11 cellular contexts compared by ENCODE assay signal in genomic region chr3:142853270-142854163, GRCh38. TPM values are rescaled to one million over a fixed set of nuclear protein-coding genes. Genes with fewer than 3 reads are reported as not detected.
DNase-seq lines count a peak whose midpoint lies in the region; ATAC-seq and TF ChIP-seq lines count a peak whose summit lies in the region.
"Had no signal": no experiment of that assay in that cellular context is flagged by ENCODE, and none has a peak within 500 bp of the region (broad histone marks: within the 10 kb centered on the region; RNA-seq: fewer than 3 reads in every experiment).

No MANE protein-coding gene starts in this region.

- H4K20me1 ChIP-seq in SK-N-SH (ENCODE audit: insufficient read depth): no peaks in the 10 kb centered on the region

- WGBS in SK-N-SH (ENCODE audit: low lambda C conversion rate): 30% methylated on average over 10 of the region's 10 CpGs

- DNase-seq in Right ventricle myocardium inferior (ENCODE audit: missing footprints) (peak; percentile 77), right atrium auricular region (ENCODE audit: low spot score) (no peak), SK-N-SH (no peak), left cardiac atrium (peak; percentile 62), ureter (ENCODE audit: low spot score) (peak; percentile 50), NCI-H1105 (lab: John Stamatoyannopoulos, UW) (no peak)
- no peak for DNase-seq in stimulated activated naive CD8-positive, alpha-beta T cell treated with anti-CD3 and anti-CD28 coated beads, Interleukin-15, Interleukin-2, amounts not matched to agents 100 U/mL and 50 U/mL, for 24 hours
- DNase-seq: activated gamma-delta T cell; AML-193; effector CD4-positive, alpha-beta T cell had no signal

- H2AFZ ChIP-seq in SK-N-SH (ENCODE audit: low read depth): no peak overlapping the region

- H3F3A ChIP-seq in SK-N-SH (replicated peaks; ENCODE audit: insufficient read depth): peaks cover 20% of the 10 kb centered on the region

- H3K9me3 ChIP-seq in right atrium auricular region (no peaks in the 10 kb centered on the region), SK-N-SH (no peaks in the 10 kb centered on the region)

- H3K36me3 ChIP-seq in right atrium auricular region (no peaks in the 10 kb centered on the region), SK-N-SH (replicated peaks in 1 of 2; ENCODE audit: control insufficient read depth in 1 of 2, insufficient read depth in 2 of 2, low read length in 1 of 2) (no peaks in the 10 kb centered on the region)

- H3K4me1 ChIP-seq in right atrium auricular region (peaks cover 0 to 32% of the 10 kb centered on the region in 2 donors), SK-N-SH (ENCODE audit: control insufficient read depth in 1 of 2, insufficient read depth in 2 of 2, low read depth in 1 of 2, low read length in 1 of 2) (peaks cover 0 to 29% of the 10 kb centered on the region in 2 experiments; a peak in 3 of 4 replicates)

- CTCF ChIA-PET in SK-N-SH (lab: Yijun Ruan, JAX): interaction anchor here (0.9 to 2.2 kb wide), 5 partner anchors 10 to 141 kb away, joined by 3 to 15 read pairs (median 4); no protein-coding TSS in a partner anchor

- H3K4me3 ChIP-seq in right atrium auricular region (no peak overlapping the region), SK-N-SH (ENCODE audit: low read depth in 2 of 2, low read length in 1 of 2) (0 out of 4 replicates have a peak overlapping the region, but pooled peaks of 1 of the 2 experiments have one; percentile 9)

- no peaks in the 10 kb centered on the region for H3K9me2 ChIP-seq in SK-N-SH

- intact Hi-C loops in Right ventricle myocardium inferior (cut with DNase I) (loop anchor here (5.0 kb wide), 1 partner anchor 119 kb away; no protein-coding TSS in a partner anchor), left cardiac atrium (cut with DNase I) (no loop called here)

- H3K9ac ChIP-seq in SK-N-SH: no peak overlapping the region; the same call in 1 of the 2 replicates

- POLR2A ChIA-PET in SK-N-SH (lab: Yijun Ruan, JAX): no interaction called here

- H3K27me3 ChIP-seq in right atrium auricular region (no peaks in the 10 kb centered on the region), SK-N-SH (ENCODE audit: insufficient read depth) (no peaks in the 10 kb centered on the region)

- peak overlapping the region in 1 of 2 donors; percentile 8 for H3K27ac ChIP-seq in right atrium auricular region
- peak overlapping the region in 1 of 2 experiments; percentile 23; a peak in 1 of 4 replicates for H3K27ac ChIP-seq in SK-N-SH (ENCODE audit: low read depth in 2 of 2, low read length in 1 of 2)

- no peak for TF ChIP-seq RAD21 in SK-N-SH (IDR thresholded peaks at IDR 0.05; ENCODE audit: low read length)

- H3K4me2 ChIP-seq in SK-N-SH: peak overlapping the region; percentile 34

- ATAC-seq in Right ventricle myocardium inferior: peak; percentile 56
- peak; percentile 55 to 69 for ATAC-seq in left cardiac atrium
- no peak for ATAC-seq in stimulated activated naive CD8-positive, alpha-beta T cell treated with anti-CD3 and anti-CD28 coated beads, Interleukin-15, Interleukin-2, amounts not matched to agents 100 U/mL and 50 U/mL, for 24 hours
- no peak for ATAC-seq in GM21528 (IDR thresholded peaks at IDR 0.05; ENCODE audit: low FRiP score, unreplicated experiment)

- peak in 1 of 2 experiments; percentile 40; a peak in 1 of 4 replicates for TF ChIP-seq EP300 in SK-N-SH (IDR thresholded peaks at IDR 0.05; ENCODE audit: borderline replicate concordance in 1 of 2, low read depth in 1 of 2, low read length in 1 of 2)

- TF ChIP-seq CTCF in right atrium auricular region (IDR thresholded peaks at IDR 0.05) (no peak), SK-N-SH (IDR thresholded peaks at IDR 0.05) (no peak)

- H3K79me2 ChIP-seq in SK-N-SH (ENCODE audit: insufficient read depth): no peaks in the 10 kb centered on the region

TF ChIP-seq in SK-N-SH, 30 proteins besides CTCF, POLR2A, EP300 and RAD21:
- TF ChIP-seq YY1 (IDR thresholded peaks at IDR 0.05; ENCODE audit: low read depth) (no peak), RCOR1 (IDR thresholded peaks at IDR 0.05; ENCODE audit: low read length) (no peak), EZH2phosphoT487 (IDR thresholded peaks at IDR 0.05; ENCODE audit: borderline replicate concordance, low read depth) (no peak), FOXJ3 (CRISPR knock-in tag; IDR thresholded peaks at IDR 0.05) (no peak), USF2 (IDR thresholded peaks at IDR 0.05; ENCODE audit: borderline replicate concordance, low read depth, low read length) (no peak), FOSL2 (IDR thresholded peaks at IDR 0.05; ENCODE audit: borderline replicate concordance, low read depth) (peak; percentile 82), PBX3 (IDR thresholded peaks at IDR 0.05) (0 out of 2 replicates have a peak, but pooled peaks have one; percentile 40), CHD2 (IDR thresholded peaks at IDR 0.05; ENCODE audit: low read length, partially characterized antibody) (no peak), NFIC (IDR thresholded peaks at IDR 0.05; ENCODE audit: borderline replicate concordance) (peak; percentile 72), NRF1 (IDR thresholded peaks at IDR 0.05; ENCODE audit: low read depth, low read length) (no peak), JUND (IDR thresholded peaks at IDR 0.05) (peak; percentile 69), TCF12 (IDR thresholded peaks at IDR 0.05) (peak; percentile 38; the same call in 1 of the 2 replicates), TEAD4 (IDR thresholded peaks at IDR 0.05; ENCODE audit: borderline replicate concordance, insufficient read depth) (0 out of 2 replicates have a peak, but pooled peaks have one; percentile 28)

RNA-seq across cellular contexts. Expression of gene PCOLCE2, which starts 35.4 kb away (rescaled TPM):
- total RNA-seq in Right ventricle myocardium inferior (64.1 TPM), right atrium auricular region (100 to 1,000 TPM in 1 of 2 donors, 10 to 100 TPM in 1; 79.1 to 148 TPM), left cardiac atrium (100 to 1,000 TPM; 126 to 153 TPM), ureter (14.3 TPM)
- polyA plus RNA-seq in SK-N-SH (2012; rRNA removed): 22.2 and 25.4 TPM in 2 replicates
- polyA plus RNA-seq in SK-N-SH (2012; cell fraction: cytosol; rRNA removed): 26.6 and 26.8 TPM in 2 replicates
- polyA plus RNA-seq in SK-N-SH (2012; cell fraction: nucleus; rRNA removed): 15.3 and 18.2 TPM in 2 replicates

Comparison
In these comparisons a context has a peak if more than half of its experiments do, and no peak if none do; other contexts are left out.
1. DNase-seq: peak in Right ventricle myocardium inferior (single experiment), left cardiac atrium (single experiment) and ureter (single experiment); none in right atrium auricular region (single experiment), SK-N-SH (single experiment), NCI-H1105 (single experiment) and stimulated activated naive CD8-positive, alpha-beta T cell treated with anti-CD3 and anti-CD28 coated beads, Interleukin-15, Interleukin-2, amounts not matched to agents 100 U/mL and 50 U/mL, for 24 hours (single experiment).
2. ATAC-seq: peak in Right ventricle myocardium inferior (single experiment) and left cardiac atrium (2 of 2); none in stimulated activated naive CD8-positive, alpha-beta T cell treated with anti-CD3 and anti-CD28 coated beads, Interleukin-15, Interleukin-2, amounts not matched to agents 100 U/mL and 50 U/mL, for 24 hours (single experiment) and GM21528 (single experiment).